23 cellular contexts compared by ENCODE assay signal in genomic region chr2:112607680-112608438, GRCh38. TPM values are rescaled to one million over a fixed set of nuclear protein-coding genes. Genes with fewer than 3 reads are reported as not detected.
DNase-seq lines count a peak whose midpoint lies in the region; ATAC-seq, FAIRE-seq and TF ChIP-seq lines count a peak whose summit lies in the region.
"Had no signal": no experiment of that assay in that cellular context is flagged by ENCODE, and none has a peak within 500 bp of the region (broad histone marks: within the 10 kb centered on the region; RNA-seq: fewer than 3 reads in every experiment).

No MANE protein-coding gene starts in this region.

- H3K9me1 ChIP-seq in endothelial cell of umbilical vein (replicated peaks; ENCODE audit: control insufficient read depth, extremely low read depth, insufficient read depth, low read length), result no peaks in the 10 kb centered on the region

- intact Hi-C loops in endothelial cell of umbilical vein (cut with micrococcal nuclease) (no loop called here), pancreas (cut with DNase I) (loop anchor here in 1 of 3 donors (5.0 kb wide), 1 partner anchor 119 kb away; no protein-coding TSS in a partner anchor)

- 68 to 70% methylated on average over 8 of the region's 8 CpGs for WGBS in pancreas, 2 donors

- POLR2A ChIA-PET in endothelial cell of umbilical vein (lab: Charles Lee), result no interaction called here

- H3K4me1 ChIP-seq in endothelial cell of umbilical vein (ENCODE audit: control insufficient read depth, extremely low read depth, insufficient read depth, low read length), result no peaks in the 10 kb centered on the region
- no peaks in the 10 kb centered on the region for H3K4me1 ChIP-seq in pancreas
- H3K4me1 ChIP-seq: BE2C had no signal

- H3K9ac ChIP-seq in endothelial cell of umbilical vein (replicated peaks; ENCODE audit: extremely low read depth, insufficient read depth, low read length), result no peak overlapping the region
- H3K9ac ChIP-seq: SK-N-SH had no signal

- DNase-seq in M059J (ENCODE audit: low read depth) (peak; percentile 37), endothelial cell of umbilical vein (ENCODE audit: low read depth, low spot score) (no peak), pancreas (peak in 4 of 6 donors; percentile 11 to 56 (median 53)), Kasumi-1 (lab: John Stamatoyannopoulos, UW) (no peak), SHP77 treated with DMSO at 0.1 percent for 48 hours (lab: John Stamatoyannopoulos, UW) (no peak), DMS 273 treated with DMSO at 0.1 percent for 48 hours (lab: John Stamatoyannopoulos, UW) (no peak)
- DNase-seq: BE2C; CD4-positive, alpha-beta memory T cell; GF-D8; NCI-H1048; NCI-H146; NCI-H2107; NCI-H446 treated with DMSO at 0.1 percent for 48 hours; NCI-H748 treated with DMSO at 0.1 percent for 48 hours; SK-N-SH; T-cell had no signal

- H3K9me3 ChIP-seq in endothelial cell of umbilical vein (replicated peaks; ENCODE audit: control insufficient read depth, insufficient read depth, low read length) (no peaks in the 10 kb centered on the region), pancreas (no peaks in the 10 kb centered on the region)
- H3K9me3 ChIP-seq: BE2C, SK-N-SH had no signal

- H3K27me3 ChIP-seq in endothelial cell of umbilical vein (ENCODE audit: control insufficient read depth in 2 of 2, insufficient read depth in 2 of 2, low read length in 2 of 2) (peaks cover 0 to 2% of the 10 kb centered on the region in 2 experiments), pancreas (no peaks in the 10 kb centered on the region)
- H3K27me3 ChIP-seq: BE2C had no signal

- CTCF ChIA-PET in endothelial cell of umbilical vein (lab: Charles Lee), result interaction anchor here (1.0 to 1.6 kb wide), 2 partner anchors 118 to 120 kb away, joined by 4 to 6 read pairs; no protein-coding TSS in a partner anchor

- H3K27ac ChIP-seq in C4-2B (peak overlapping the region; percentile 34), endothelial cell of umbilical vein (ENCODE audit: insufficient read depth, low read depth, low read length) (no peak overlapping the region), pancreas (no peak overlapping the region)

- no peaks in the 10 kb centered on the region for H3K79me2 ChIP-seq in endothelial cell of umbilical vein (ENCODE audit: control insufficient read depth, insufficient read depth, low read length)

- H2AFZ ChIP-seq in endothelial cell of umbilical vein (ENCODE audit: low read depth, low read length), result no peak overlapping the region
- H2AFZ ChIP-seq: GM23338 had no signal

- ATAC-seq in pancreas, result peak in 3 of 4 donors; percentile 30 to 53 (median 46)
- ATAC-seq: GM23338, HCT116, Panc1, Right ventricle myocardium inferior, T-cell had no signal

- dilution Hi-C loops in endothelial cell of umbilical vein (cut with MboI; ENCODE audit: extremely low pct_ligation_motif_present, low sequenced_read_pairs), result no loop called here

- no peaks in the 10 kb centered on the region for H4K20me1 ChIP-seq in endothelial cell of umbilical vein (replicated peaks; ENCODE audit: control insufficient read depth, extremely low read depth, insufficient read depth, low read length)

- BruUV-seq in endothelial cell of umbilical vein (replicated peaks; lab: Mats Ljungman, UMichigan), result no TSS peak

- no peak for TF ChIP-seq POLR2A in endothelial cell of umbilical vein (IDR thresholded peaks at IDR 0.05; ENCODE audit: low read depth, low read length)

- no peak for TF ChIP-seq CTCF in C4-2B (conservative IDR thresholded peaks at IDR 0.05)
- TF ChIP-seq CTCF in endothelial cell of umbilical vein (IDR thresholded peaks at IDR 0.05; ENCODE audit: extremely low read depth in 1 of 2, insufficient read depth in 1 of 2, low read depth in 1 of 2, low read length in 2 of 2), result no peak
- TF ChIP-seq CTCF in pancreas (IDR thresholded peaks at IDR 0.05), result no peak

- H3K36me3 ChIP-seq in endothelial cell of umbilical vein (ENCODE audit: control insufficient read depth in 2 of 2, extremely low read depth in 1 of 2, insufficient read depth in 2 of 2, low read length in 2 of 2) (no peaks in the 10 kb centered on the region), pancreas (no peaks in the 10 kb centered on the region)
- H3K36me3 ChIP-seq: BE2C had no signal

- H3K4me3 ChIP-seq in endothelial cell of umbilical vein (replicated peaks in 1 of 3; ENCODE audit: insufficient read depth in 1 of 3, low read depth in 1 of 3, low read length in 3 of 3), result no peak overlapping the region
- no peak overlapping the region for H3K4me3 ChIP-seq in pancreas
- H3K4me3 ChIP-seq: GM23338 had no signal

- FAIRE-seq in endothelial cell of umbilical vein (lab: Jason Lieb, UNC) (peak; percentile 18), pancreas (lab: Jason Lieb, UNC) (no peak)
- FAIRE-seq: GM12891, GM18507 had no signal

- H3K4me2 ChIP-seq in endothelial cell of umbilical vein (ENCODE audit: insufficient read depth, low read length), result no peak overlapping the region
- H3K4me2 ChIP-seq: GM23338, SK-N-SH had no signal

TF ChIP-seq in endothelial cell of umbilical vein, 7 proteins besides CTCF, POLR2A, EP300 and RAD21:
- TF ChIP-seq POLR2AphosphoS5 (IDR thresholded peaks at IDR 0.05; ENCODE audit: insufficient read depth, low read depth, low read length) (no peak), EZH2 (IDR thresholded peaks at IDR 0.05; ENCODE audit: borderline replicate concordance, low read depth, low read length, severe bottlenecking) (no peak), FOS (IDR thresholded peaks at IDR 0.05; ENCODE audit: borderline replicate concordance, insufficient read depth, low read length) (no peak), MAX (IDR thresholded peaks at IDR 0.05; ENCODE audit: insufficient read depth, insufficient read length) (no peak), MYC (IDR thresholded peaks at IDR 0.05; ENCODE audit: low read depth, low read length) (no peak), GATA2 (IDR thresholded peaks at IDR 0.05; ENCODE audit: insufficient read depth, insufficient read length, low read depth, low read length) (no peak), JUN (IDR thresholded peaks at IDR 0.05; ENCODE audit: borderline replicate concordance, insufficient read depth, insufficient read length, low read depth) (no peak)
TF ChIP-seq in endothelial cell of umbilical vein: peak in this region for 0.

RNA-seq across cellular contexts. Expression of gene CHCHD5, which starts 23.4 kb away (rescaled TPM):
- 11.5 and 16.9 TPM in 2 replicates for total RNA-seq in M059J (2014; rRNA removed; shearing (Covaris generic))
- total RNA-seq in endothelial cell of umbilical vein (22.2 and 23.6 TPM in 2 replicates), pancreas (10 to 100 TPM; 17.2 to 36.4 (median 26.4) TPM)
- polyA plus RNA-seq in endothelial cell of umbilical vein (44.7 and 63.5 TPM in 2 replicates), pancreas (10 to 100 TPM; 29.8 to 30.1 TPM)
- polyA plus RNA-seq in endothelial cell of umbilical vein (2011; cell fraction: cytosol; rRNA removed), result 29.0 and 35.3 TPM in 2 replicates
- 10.6 and 12.6 TPM in 2 replicates for polyA plus RNA-seq in endothelial cell of umbilical vein (2011; cell fraction: nucleus; rRNA removed)
- 22.5 and 35.4 TPM in 2 replicates for polyA plus RNA-seq in endothelial cell of umbilical vein (2012)
- polyA minus RNA-seq in endothelial cell of umbilical vein, result 9.8 and 10.5 TPM in 2 replicates
- polyA minus RNA-seq in endothelial cell of umbilical vein (2011; cell fraction: cytosol; rRNA and poly(A)+ RNA removed), result 10.7 TPM
- 1.6 and 4.6 TPM in 2 replicates for polyA minus RNA-seq in endothelial cell of umbilical vein (2011; cell fraction: nucleus; rRNA and poly(A)+ RNA removed)

RNA-seq across cellular contexts. Expression of gene SLC20A1, which starts 37.9 kb away (rescaled TPM):
- 51.7 and 70.1 TPM in 2 replicates for total RNA-seq in M059J (2014; rRNA removed; shearing (Covaris generic))
- 141 and 149 TPM in 2 replicates for total RNA-seq in endothelial cell of umbilical vein
- polyA plus RNA-seq in endothelial cell of umbilical vein, result 47.0 and 52.7 TPM in 2 replicates
- polyA plus RNA-seq in endothelial cell of umbilical vein (2011; cell fraction: cytosol; rRNA removed), result 44.5 and 45.5 TPM in 2 replicates
- polyA plus RNA-seq in endothelial cell of umbilical vein (2011; cell fraction: nucleus; rRNA removed), result 146 and 166 TPM in 2 replicates
- 88.7 and 117 TPM in 2 replicates for polyA plus RNA-seq in endothelial cell of umbilical vein (2012)
- polyA minus RNA-seq in endothelial cell of umbilical vein, result 95.5 and 107 TPM in 2 replicates
- polyA minus RNA-seq in endothelial cell of umbilical vein (2011; cell fraction: cytosol; rRNA and poly(A)+ RNA removed), result 25.2 TPM
- polyA minus RNA-seq in endothelial cell of umbilical vein (2011; cell fraction: nucleus; rRNA and poly(A)+ RNA removed), result 82.9 and 138 TPM in 2 replicates
- 10 to 100 TPM; 10.6 to 22.9 (median 17.2) TPM for total RNA-seq in pancreas
- 10 to 100 TPM; 14.1 to 25.9 TPM for polyA plus RNA-seq in pancreas

Comparison
In these comparisons a context has a peak if more than half of its experiments do, and no peak if none do; other contexts are left out.
1. DNase-seq: peak in M059J (single experiment) and pancreas (4 of 6); none in endothelial cell of umbilical vein (single experiment), Kasumi-1 (0 of 2), SHP77 treated with DMSO at 0.1 percent for 48 hours (single experiment) and DMS 273 treated with DMSO at 0.1 percent for 48 hours (single experiment).